ENCODE assay signal across 20 cellular contexts in genomic region chr3:65939841-65940246, GRCh38.
DNase-seq lines count a peak whose midpoint lies in the region; ATAC-seq, FAIRE-seq and TF ChIP-seq lines count a peak whose summit lies in the region.
"Had no signal": no experiment of that assay in that cellular context is flagged by ENCODE, and none has a peak within 500 bp of the region (broad histone marks: within the 10 kb centered on the region; RNA-seq: fewer than 3 reads in every experiment).

No MANE protein-coding gene starts in this region.

- intact Hi-C loops in left lung (cut with DNase I), result no loop called here

- peaks cover under 1% of the 10 kb centered on the region for H3F3A ChIP-seq in SK-N-SH (replicated peaks; ENCODE audit: insufficient read depth)

- peaks cover 53% of the 10 kb centered on the region; the same call in 1 of the 2 replicates for H3K79me2 ChIP-seq in SK-N-SH (ENCODE audit: insufficient read depth)

- no peak for TF ChIP-seq RAD21 in SK-N-SH (IDR thresholded peaks at IDR 0.05; ENCODE audit: low read length)

- CTCF ChIA-PET in SK-N-SH (lab: Yijun Ruan, JAX), result interaction anchor here (0.9 kb wide), 1 partner anchor 188 kb away, joined by 3 read pairs; no protein-coding TSS in a partner anchor

- TF ChIP-seq POLR2A in GM12891 (IDR thresholded peaks at IDR 0.05; ENCODE audit: low read depth, low read length), result no peak

- H3K4me1 ChIP-seq in SK-N-SH (ENCODE audit: control insufficient read depth in 1 of 2, insufficient read depth in 2 of 2, low read depth in 1 of 2, low read length in 1 of 2), result peaks cover 0 to 14% of the 10 kb centered on the region in 2 experiments; a peak in 1 of 4 replicates
- peaks cover 0 to 3% of the 10 kb centered on the region in 2 donors for H3K4me1 ChIP-seq in left lung

- FAIRE-seq in GM12891 (lab: Jason Lieb, UNC), result no peak

- TF ChIP-seq CTCF in SK-N-SH (IDR thresholded peaks at IDR 0.05) (no peak), left lung (IDR thresholded peaks at IDR 0.05) (no peak)

- H3K9me2 ChIP-seq in SK-N-SH, result no peaks in the 10 kb centered on the region

- peak; percentile 33; the same call in 2 of the 3 replicates for ATAC-seq in SK-N-SH treated with all-trans-retinoic acid at 6 μM for 48 hours
- ATAC-seq in left lung, result peak; percentile 89
- ATAC-seq in HG02588 (IDR thresholded peaks at IDR 0.05; ENCODE audit: unreplicated experiment), result no peak
- ATAC-seq in GM19035 (IDR thresholded peaks at IDR 0.05; ENCODE audit: unreplicated experiment), result no peak

- H3K36me3 ChIP-seq in SK-N-SH (replicated peaks in 1 of 2; ENCODE audit: control insufficient read depth in 1 of 2, insufficient read depth in 2 of 2, low read length in 1 of 2) (no peaks in the 10 kb centered on the region), SK-N-MC (ENCODE audit: insufficient read depth, low read length) (no peaks in the 10 kb centered on the region), left lung (no peaks in the 10 kb centered on the region)
- H3K36me3 ChIP-seq: cardiac muscle cell, upper lobe of left lung had no signal

- DNase-seq in SK-N-SH (no peak), SK-N-MC (ENCODE audit: low read depth, low spot score) (no peak), left lung (no peak), superior temporal gyrus (ENCODE audit: extremely low spot score) (peak; percentile 7), GM12891 (ENCODE audit: insufficient read length, low spot score) (no peak)
- DNase-seq: activated gamma-delta T cell treated with Interleukin-2 at 50 U/mL for 16 hours; amniotic stem cell; DMS153; GDM1; HCEC 1CT; NCI-H187 treated with DMSO at 0.1 percent for 48 hours; stimulated activated CD4-positive, alpha-beta T cell treated with anti-CD3 and anti-CD28 coated beads, Interleukin-1b, Interleukin-23, amount 100 ng/mL, for 48 hours; stimulated activated naive CD4-positive, alpha-beta T cell had no signal

- no peak overlapping the region for H3K4me2 ChIP-seq in SK-N-SH

- 96% methylated on average over 2 of the region's 2 CpGs for WGBS in SK-N-SH (ENCODE audit: low lambda C conversion rate)

- H3K9ac ChIP-seq in SK-N-SH (no peak overlapping the region), SK-N-MC (ENCODE audit: insufficient read length) (no peak overlapping the region)

- TF ChIP-seq EP300 in SK-N-SH (IDR thresholded peaks at IDR 0.05; ENCODE audit: borderline replicate concordance in 1 of 2, low read depth in 1 of 2, low read length in 1 of 2), result no peak

- no peaks in the 10 kb centered on the region for H4K20me1 ChIP-seq in SK-N-SH (ENCODE audit: insufficient read depth)

- no peaks in the 10 kb centered on the region for H3K9me3 ChIP-seq in SK-N-SH
- no peaks in the 10 kb centered on the region for H3K9me3 ChIP-seq in SK-N-MC (ENCODE audit: low read depth, low read length)
- H3K9me3 ChIP-seq in left lung, result no peaks in the 10 kb centered on the region
- H3K9me3 ChIP-seq: upper lobe of left lung had no signal

- H3K27me3 ChIP-seq in SK-N-SH (ENCODE audit: insufficient read depth) (no peaks in the 10 kb centered on the region), left lung (no peaks in the 10 kb centered on the region)
- H3K27me3 ChIP-seq: cardiac muscle cell, upper lobe of left lung had no signal

- no peak overlapping the region for H3K27ac ChIP-seq in SK-N-SH (ENCODE audit: low read depth in 2 of 2, low read length in 1 of 2)
- H3K27ac ChIP-seq in SK-N-MC, result peak overlapping the region; percentile 44; the same call in 1 of the 2 replicates
- H3K27ac ChIP-seq in left lung, result peak overlapping the region in 1 of 2 donors; percentile 15
- H3K27ac ChIP-seq: cardiac muscle cell, epithelial cell of prostate, HL-60 had no signal

- H3K4me3 ChIP-seq in SK-N-SH (ENCODE audit: low read depth in 2 of 2, low read length in 1 of 2), result no peak overlapping the region
- H3K4me3 ChIP-seq in SK-N-MC, result no peak overlapping the region
- no peak overlapping the region for H3K4me3 ChIP-seq in left lung
- H3K4me3 ChIP-seq: cardiac muscle cell, upper lobe of left lung had no signal

- no peak overlapping the region for H2AFZ ChIP-seq in SK-N-SH (ENCODE audit: low read depth)

- POLR2A ChIA-PET in SK-N-SH (lab: Yijun Ruan, JAX), result no interaction called here

TF ChIP-seq in SK-N-SH treated with all-trans-retinoic acid at 6 μM for 48 hours, 23 proteins besides CTCF, POLR2A, EP300 and RAD21 (continues in another document):
- no peak for TF ChIP-seq TOX (CRISPR knock-in tag; IDR thresholded peaks at IDR 0.05; ENCODE audit: borderline replicate concordance)
- no peak for TF ChIP-seq ZC3H10 (CRISPR knock-in tag; IDR thresholded peaks at IDR 0.05)
- no peak for TF ChIP-seq OSR1 (CRISPR knock-in tag; IDR thresholded peaks at IDR 0.05)
- no peak for TF ChIP-seq GLIS3 (CRISPR knock-in tag; IDR thresholded peaks at IDR 0.05)
- no peak for TF ChIP-seq ZNF565 (CRISPR knock-in tag; conservative IDR thresholded peaks at IDR 0.05; ENCODE audit: low read depth)
- no peak for TF ChIP-seq PATZ1 (CRISPR knock-in tag; IDR thresholded peaks at IDR 0.05; ENCODE audit: borderline replicate concordance)
- no peak for TF ChIP-seq ESRRG (CRISPR knock-in tag; IDR thresholded peaks at IDR 0.05)
- no peak for TF ChIP-seq SNAI2 (CRISPR knock-in tag; IDR thresholded peaks at IDR 0.05)
- no peak for TF ChIP-seq PPARA (CRISPR knock-in tag; IDR thresholded peaks at IDR 0.05; ENCODE audit: borderline replicate concordance)

TF ChIP-seq in SK-N-SH, 30 proteins besides CTCF, POLR2A, EP300 and RAD21 (continues in another document):
- TF ChIP-seq NFIC (IDR thresholded peaks at IDR 0.05; ENCODE audit: borderline replicate concordance), result no peak
- no peak for TF ChIP-seq USF1 (IDR thresholded peaks at IDR 0.05; ENCODE audit: borderline replicate concordance, low read depth)
- no peak for TF ChIP-seq MAX (IDR thresholded peaks at IDR 0.05; ENCODE audit: low read depth)
- TF ChIP-seq SIN3A (IDR thresholded peaks at IDR 0.05; ENCODE audit: borderline replicate concordance, low read depth, low read length), result no peak
- TF ChIP-seq TAF1 (IDR thresholded peaks at IDR 0.05; ENCODE audit: borderline replicate concordance, low read depth, low read length), result no peak
- no peak for TF ChIP-seq TEAD4 (IDR thresholded peaks at IDR 0.05; ENCODE audit: borderline replicate concordance, insufficient read depth)
- no peak for TF ChIP-seq NRF1 (IDR thresholded peaks at IDR 0.05; ENCODE audit: low read depth, low read length)

TF ChIP-seq in GM12891, 5 proteins besides CTCF, POLR2A, EP300 and RAD21:
- TF ChIP-seq POLR2AphosphoS5 (IDR thresholded peaks at IDR 0.05; ENCODE audit: low read depth, low read length) (no peak), PAX5 (IDR thresholded peaks at IDR 0.05; ENCODE audit: insufficient read depth, low read length, severe bottlenecking) (no peak), SPI1 (IDR thresholded peaks at IDR 0.05; ENCODE audit: low read depth, low read length) (no peak), POU2F2 (IDR thresholded peaks at IDR 0.05; ENCODE audit: low read depth, low read length) (no peak), TAF1 (IDR thresholded peaks at IDR 0.05; ENCODE audit: low read depth, low read length) (no peak)

Comparison
In these comparisons a context has a peak if more than half of its experiments do, and no peak if none do; other contexts are left out.
1. ATAC-seq: peak in SK-N-SH treated with all-trans-retinoic acid at 6 μM for 48 hours (single experiment) and left lung (single experiment); none in HG02588 (single experiment) and GM19035 (single experiment).